ENCODE assay signal across 8 cellular contexts in genomic region chr2:61470965-61471904, GRCh38. TPM values are rescaled to one million over a fixed set of nuclear protein-coding genes. Genes with fewer than 3 reads are reported as not detected.
A peak's percentile ranks its signal among the peaks of the same experiment; 100 is the strongest.
DNase-seq lines count a peak whose midpoint lies in the region; ATAC-seq and TF ChIP-seq lines count a peak whose summit lies in the region.

TSS of gene USP34 (minus strand) at chr2:61471087. CDS start at chr2:61470692, 395 bp downstream.

- no peaks in the 10 kb centered on the region; the same call in 1 of the 2 replicates for H3K36me3 ChIP-seq in Panc1 (ENCODE audit: control insufficient read depth, insufficient read depth, low read length)
- peaks cover 0 to 2% of the 10 kb centered on the region in 2 donors for H3K36me3 ChIP-seq in esophagus (ENCODE audit: control insufficient read depth in 2 of 2, insufficient read depth in 2 of 2, low read length in 1 of 2)
- H3K36me3 ChIP-seq in mucosa of stomach (ENCODE audit: control insufficient read depth, insufficient read depth, low read length): no peaks in the 10 kb centered on the region

- H3K4me1 ChIP-seq in Panc1 (ENCODE audit: control insufficient read depth, insufficient read depth, low read length) (peaks cover 9% of the 10 kb centered on the region), esophagus (ENCODE audit: control insufficient read depth in 2 of 2, insufficient read depth in 2 of 2, low read length in 1 of 2) (peaks cover 0 to 4% of the 10 kb centered on the region in 2 donors), mucosa of stomach (ENCODE audit: control insufficient read depth, insufficient read depth, low read length) (peaks cover 9% of the 10 kb centered on the region)

- no peaks in the 10 kb centered on the region for H3K27me3 Mint-ChIP-seq in activated T-cell treated with anti-CD3 and anti-CD28 coated beads, Interleukin-2, amount 50 U/mL, for 4 hours (ENCODE audit: low read depth)

- intact Hi-C loops in Panc1 (cut with micrococcal nuclease; ENCODE audit: unreplicated experiment): no loop called here

- CTCF ChIA-PET in Panc1 (lab: Charles Lee): no interaction called here

- peak within 1 kb of the TSS; percentile 86 to 95 for H3K4me3 ChIP-seq in Panc1 (ENCODE audit: low read depth in 2 of 2, low read length in 2 of 2)
- peak within 1 kb of the TSS; percentile 72 to 88 for H3K4me3 ChIP-seq in esophagus (ENCODE audit: low read depth in 1 of 2, low read length in 2 of 2)
- peak within 1 kb of the TSS; percentile 94 for H3K4me3 ChIP-seq in mucosa of stomach (ENCODE audit: low read length)

- H3K36me3 Mint-ChIP-seq in activated T-cell treated with anti-CD3 and anti-CD28 coated beads, Interleukin-2, amount 50 U/mL, for 4 hours (ENCODE audit: insufficient read depth): no peaks in the 10 kb centered on the region

- H3K9me3 ChIP-seq in Panc1 (ENCODE audit: control insufficient read depth, insufficient read depth, low read depth, low read length) (no peaks in the 10 kb centered on the region), esophagus (ENCODE audit: control insufficient read depth in 2 of 2, insufficient read depth in 1 of 2, low read depth in 1 of 2, low read length in 1 of 2) (no peaks in the 10 kb centered on the region), mucosa of stomach (ENCODE audit: control insufficient read depth, low read length) (no peaks in the 10 kb centered on the region)

- H3K27me3 ChIP-seq in Panc1 (ENCODE audit: control insufficient read depth, insufficient read depth, low read length): no peaks in the 10 kb centered on the region
- H3K27me3 ChIP-seq in esophagus (ENCODE audit: control insufficient read depth in 1 of 2, insufficient read depth in 2 of 2, low read length in 2 of 2): no peaks in the 10 kb centered on the region
- H3K27me3 ChIP-seq in mucosa of stomach (ENCODE audit: control insufficient read depth, insufficient read depth, low read length): no peaks in the 10 kb centered on the region

- WGBS in esophagus, 2 donors: 0% methylated on average over 46 to 89 of the region's 91 CpGs

- peak; percentile 85 for DNase-seq in DMS114 treated with DMSO at 0.1 percent for 48 hours (lab: John Stamatoyannopoulos, UW; ENCODE audit: unreplicated experiment)
- peak; percentile 85 for DNase-seq in KG1 (lab: John Stamatoyannopoulos, UW)
- DNase-seq in Panc1 (ENCODE audit: low read depth, low spot score): peak; percentile 59
- peak; percentile 84 for DNase-seq in activated T-cell treated with anti-CD3 and anti-CD28 coated beads, Interleukin-2, amount 50 U/mL, for 4 hours
- DNase-seq in stimulated activated CD8-positive, alpha-beta memory T cell treated with anti-CD3 and anti-CD28 coated beads, Interleukin-4, amount 100 ng/mL, for 48 hours: peak; percentile 93

- ATAC-seq in GM21619 (IDR thresholded peaks at IDR 0.05; ENCODE audit: unreplicated experiment): peak; percentile 63
- ATAC-seq in Panc1: peak; percentile 92
- ATAC-seq in activated T-cell treated with anti-CD3 and anti-CD28 coated beads, Interleukin-2, amount 50 U/mL, for 4 hours: peak; percentile 88 to 91

- H3K27ac ChIP-seq in Panc1 (ENCODE audit: low read length) (peak within 1 kb of the TSS; percentile 97), esophagus (ENCODE audit: low read depth in 2 of 2, low read length in 1 of 2) (peak within 1 kb of the TSS; percentile 99)

- peaks cover 35% of the 10 kb centered on the region for H3K4me1 Mint-ChIP-seq in activated T-cell treated with anti-CD3 and anti-CD28 coated beads, Interleukin-2, amount 50 U/mL, for 4 hours (ENCODE audit: low read depth)

- POLR2A ChIA-PET in Panc1 (lab: Charles Lee): interaction anchor here (0.6 kb wide), 1 partner anchor 113 kb away, joined by 11 read pairs; no protein-coding TSS in a partner anchor

- no peak for TF ChIP-seq CTCF in Panc1 (IDR thresholded peaks at IDR 0.05)

- peak within 1 kb of the TSS; percentile 95 for H3K4me3 Mint-ChIP-seq in activated T-cell treated with anti-CD3 and anti-CD28 coated beads, Interleukin-2, amount 50 U/mL, for 4 hours

- H3K9ac ChIP-seq in mucosa of stomach (ENCODE audit: low read length): peak within 1 kb of the TSS; percentile 99

- H3K9me3 Mint-ChIP-seq in activated T-cell treated with anti-CD3 and anti-CD28 coated beads, Interleukin-2, amount 50 U/mL, for 4 hours: no peaks in the 10 kb centered on the region

- BruUV-seq in Panc1 (replicated peaks; lab: Mats Ljungman, UMichigan): TSS peak; percentile 90

- in situ Hi-C loops in Panc1 (cut with HindIII; ENCODE audit: low pct_unique_long_range_greater_than_20kb, low sequenced_read_pairs): no loop called here

RNA-seq across cellular contexts. Expression of gene USP34, which starts in this region (rescaled TPM):
- total RNA-seq in Panc1 (2021; ENCODE audit: unreplicated experiment): 91.4 TPM
- 37.1 TPM for polyA plus RNA-seq in Panc1 (2012; ENCODE audit: insufficient read length)
- total RNA-seq in activated T-cell treated with anti-CD3 and anti-CD28 coated beads, Interleukin-2, amount 50 U/mL, for 4 hours: 10 to 100 TPM; 57.0 to 58.1 (median 58.1) TPM
- 10 to 100 TPM; 32.2 to 40.4 TPM for polyA plus RNA-seq in esophagus

Comparison
In these comparisons a context has a peak if more than half of its experiments do, and no peak if none do; other contexts are left out.
1. Peak in every context shown above with its lines: DNase-seq, ATAC-seq, H3K4me3 ChIP-seq and H3K27ac ChIP-seq.